2 cellular contexts compared by ENCODE assay signal in the genomic region with DNA sequence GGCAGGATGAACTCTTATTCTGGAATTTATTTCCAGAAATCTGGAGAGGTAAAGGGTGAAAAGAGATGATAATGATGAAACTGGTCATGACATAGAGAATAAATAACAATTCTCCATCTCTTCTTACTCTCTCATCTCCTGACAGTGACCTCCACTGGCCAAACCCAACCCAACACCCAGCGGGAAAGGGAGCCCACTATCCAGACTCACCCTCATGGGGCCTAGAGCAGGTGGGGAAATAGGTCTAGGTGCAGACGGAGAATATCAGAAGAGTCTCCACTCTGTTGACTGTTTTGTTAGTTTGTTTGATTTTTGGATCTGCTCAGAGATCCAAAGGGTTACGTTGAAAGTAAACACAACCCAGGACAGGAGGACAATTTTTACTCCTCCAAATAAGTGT.
TF ChIP-seq lines count a peak whose summit lies in the region.

No MANE protein-coding gene starts in this region.

TF ChIP-seq in GM23338, 12 proteins besides CTCF, POLR2A, EP300 and RAD21:
- TF ChIP-seq, protein P1, sequence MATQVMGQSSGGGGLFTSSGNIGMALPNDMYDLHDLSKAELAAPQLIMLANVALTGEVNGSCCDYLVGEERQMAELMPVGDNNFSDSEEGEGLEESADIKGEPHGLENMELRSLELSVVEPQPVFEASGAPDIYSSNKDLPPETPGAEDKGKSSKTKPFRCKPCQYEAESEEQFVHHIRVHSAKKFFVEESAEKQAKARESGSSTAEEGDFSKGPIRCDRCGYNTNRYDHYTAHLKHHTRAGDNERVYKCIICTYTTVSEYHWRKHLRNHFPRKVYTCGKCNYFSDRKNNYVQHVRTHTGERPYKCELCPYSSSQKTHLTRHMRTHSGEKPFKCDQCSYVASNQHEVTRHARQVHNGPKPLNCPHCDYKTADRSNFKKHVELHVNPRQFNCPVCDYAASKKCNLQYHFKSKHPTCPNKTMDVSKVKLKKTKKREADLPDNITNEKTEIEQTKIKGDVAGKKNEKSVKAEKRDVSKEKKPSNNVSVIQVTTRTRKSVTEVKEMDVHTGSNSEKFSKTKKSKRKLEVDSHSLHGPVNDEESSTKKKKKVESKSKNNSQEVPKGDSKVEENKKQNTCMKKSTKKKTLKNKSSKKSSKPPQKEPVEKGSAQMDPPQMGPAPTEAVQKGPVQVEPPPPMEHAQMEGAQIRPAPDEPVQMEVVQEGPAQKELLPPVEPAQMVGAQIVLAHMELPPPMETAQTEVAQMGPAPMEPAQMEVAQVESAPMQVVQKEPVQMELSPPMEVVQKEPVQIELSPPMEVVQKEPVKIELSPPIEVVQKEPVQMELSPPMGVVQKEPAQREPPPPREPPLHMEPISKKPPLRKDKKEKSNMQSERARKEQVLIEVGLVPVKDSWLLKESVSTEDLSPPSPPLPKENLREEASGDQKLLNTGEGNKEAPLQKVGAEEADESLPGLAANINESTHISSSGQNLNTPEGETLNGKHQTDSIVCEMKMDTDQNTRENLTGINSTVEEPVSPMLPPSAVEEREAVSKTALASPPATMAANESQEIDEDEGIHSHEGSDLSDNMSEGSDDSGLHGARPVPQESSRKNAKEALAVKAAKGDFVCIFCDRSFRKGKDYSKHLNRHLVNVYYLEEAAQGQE (IDR thresholded peaks at IDR 0.05; ENCODE audit: unreplicated experiment) = no peak
- TF ChIP-seq ZNF114 (CRISPR knock-in tag; IDR thresholded peaks at IDR 0.05) = 0 out of 2 replicates have a peak, but pooled peaks have one; percentile 31
- TF ChIP-seq, protein P2, sequence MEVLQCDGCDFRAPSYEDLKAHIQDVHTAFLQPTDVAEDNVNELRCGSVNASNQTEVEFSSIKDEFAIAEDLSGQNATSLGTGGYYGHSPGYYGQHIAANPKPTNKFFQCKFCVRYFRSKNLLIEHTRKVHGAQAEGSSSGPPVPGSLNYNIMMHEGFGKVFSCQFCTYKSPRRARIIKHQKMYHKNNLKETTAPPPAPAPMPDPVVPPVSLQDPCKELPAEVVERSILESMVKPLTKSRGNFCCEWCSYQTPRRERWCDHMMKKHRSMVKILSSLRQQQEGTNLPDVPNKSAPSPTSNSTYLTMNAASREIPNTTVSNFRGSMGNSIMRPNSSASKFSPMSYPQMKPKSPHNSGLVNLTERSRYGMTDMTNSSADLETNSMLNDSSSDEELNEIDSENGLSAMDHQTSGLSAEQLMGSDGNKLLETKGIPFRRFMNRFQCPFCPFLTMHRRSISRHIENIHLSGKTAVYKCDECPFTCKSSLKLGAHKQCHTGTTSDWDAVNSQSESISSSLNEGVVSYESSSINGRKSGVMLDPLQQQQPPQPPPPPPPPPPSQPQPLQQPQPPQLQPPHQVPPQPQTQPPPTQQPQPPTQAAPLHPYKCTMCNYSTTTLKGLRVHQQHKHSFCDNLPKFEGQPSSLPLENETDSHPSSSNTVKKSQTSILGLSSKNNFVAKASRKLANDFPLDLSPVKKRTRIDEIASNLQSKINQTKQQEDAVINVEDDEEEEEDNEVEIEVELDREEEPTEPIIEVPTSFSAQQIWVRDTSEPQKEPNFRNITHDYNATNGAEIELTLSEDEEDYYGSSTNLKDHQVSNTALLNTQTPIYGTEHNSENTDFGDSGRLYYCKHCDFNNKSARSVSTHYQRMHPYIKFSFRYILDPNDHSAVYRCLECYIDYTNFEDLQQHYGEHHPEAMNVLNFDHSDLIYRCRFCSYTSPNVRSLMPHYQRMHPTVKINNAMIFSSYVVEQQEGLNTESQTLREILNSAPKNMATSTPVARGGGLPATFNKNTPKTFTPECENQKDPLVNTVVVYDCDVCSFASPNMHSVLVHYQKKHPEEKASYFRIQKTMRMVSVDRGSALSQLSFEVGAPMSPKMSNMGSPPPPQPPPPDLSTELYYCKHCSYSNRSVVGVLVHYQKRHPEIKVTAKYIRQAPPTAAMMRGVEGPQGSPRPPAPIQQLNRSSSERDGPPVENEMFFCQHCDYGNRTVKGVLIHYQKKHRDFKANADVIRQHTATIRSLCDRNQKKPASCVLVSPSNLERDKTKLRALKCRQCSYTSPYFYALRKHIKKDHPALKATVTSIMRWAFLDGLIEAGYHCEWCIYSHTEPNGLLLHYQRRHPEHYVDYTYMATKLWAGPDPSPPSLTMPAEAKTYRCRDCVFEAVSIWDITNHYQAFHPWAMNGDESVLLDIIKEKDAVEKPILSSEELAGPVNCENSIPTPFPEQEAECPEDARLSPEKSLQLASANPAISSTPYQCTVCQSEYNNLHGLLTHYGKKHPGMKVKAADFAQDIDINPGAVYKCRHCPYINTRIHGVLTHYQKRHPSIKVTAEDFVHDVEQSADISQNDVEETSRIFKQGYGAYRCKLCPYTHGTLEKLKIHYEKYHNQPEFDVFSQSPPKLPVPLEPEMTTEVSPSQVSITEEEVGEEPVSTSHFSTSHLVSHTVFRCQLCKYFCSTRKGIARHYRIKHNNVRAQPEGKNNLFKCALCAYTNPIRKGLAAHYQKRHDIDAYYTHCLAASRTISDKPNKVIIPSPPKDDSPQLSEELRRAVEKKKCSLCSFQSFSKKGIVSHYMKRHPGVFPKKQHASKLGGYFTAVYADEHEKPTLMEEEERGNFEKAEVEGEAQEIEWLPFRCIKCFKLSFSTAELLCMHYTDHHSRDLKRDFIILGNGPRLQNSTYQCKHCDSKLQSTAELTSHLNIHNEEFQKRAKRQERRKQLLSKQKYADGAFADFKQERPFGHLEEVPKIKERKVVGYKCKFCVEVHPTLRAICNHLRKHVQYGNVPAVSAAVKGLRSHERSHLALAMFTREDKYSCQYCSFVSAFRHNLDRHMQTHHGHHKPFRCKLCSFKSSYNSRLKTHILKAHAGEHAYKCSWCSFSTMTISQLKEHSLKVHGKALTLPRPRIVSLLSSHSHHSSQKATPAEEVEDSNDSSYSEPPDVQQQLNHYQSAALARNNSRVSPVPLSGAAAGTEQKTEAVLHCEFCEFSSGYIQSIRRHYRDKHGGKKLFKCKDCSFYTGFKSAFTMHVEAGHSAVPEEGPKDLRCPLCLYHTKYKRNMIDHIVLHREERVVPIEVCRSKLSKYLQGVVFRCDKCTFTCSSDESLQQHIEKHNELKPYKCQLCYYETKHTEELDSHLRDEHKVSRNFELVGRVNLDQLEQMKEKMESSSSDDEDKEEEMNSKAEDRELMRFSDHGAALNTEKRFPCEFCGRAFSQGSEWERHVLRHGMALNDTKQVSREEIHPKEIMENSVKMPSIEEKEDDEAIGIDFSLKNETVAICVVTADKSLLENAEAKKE (CRISPR knock-in tag; IDR thresholded peaks at IDR 0.05) = peak; percentile 77

TF ChIP-seq in H1, 55 proteins besides CTCF, POLR2A, EP300 and RAD21:
- TF ChIP-seq KDM1A (IDR thresholded peaks at IDR 0.05; ENCODE audit: borderline replicate concordance, low read length) (no peak), RNF2 (IDR thresholded peaks at IDR 0.05; ENCODE audit: borderline replicate concordance, low read depth, low read length, missing control alignments, poor library complexity, severe bottlenecking) (no peak), GABPA (IDR thresholded peaks at IDR 0.05; ENCODE audit: borderline replicate concordance, insufficient read depth, low read length) (no peak), KDM4A (IDR thresholded peaks at IDR 0.05; ENCODE audit: low read depth, low read length, severe bottlenecking) (no peak)
